Comparison of ENCODE assay signal across 1 cellular context in the genomic region with DNA sequence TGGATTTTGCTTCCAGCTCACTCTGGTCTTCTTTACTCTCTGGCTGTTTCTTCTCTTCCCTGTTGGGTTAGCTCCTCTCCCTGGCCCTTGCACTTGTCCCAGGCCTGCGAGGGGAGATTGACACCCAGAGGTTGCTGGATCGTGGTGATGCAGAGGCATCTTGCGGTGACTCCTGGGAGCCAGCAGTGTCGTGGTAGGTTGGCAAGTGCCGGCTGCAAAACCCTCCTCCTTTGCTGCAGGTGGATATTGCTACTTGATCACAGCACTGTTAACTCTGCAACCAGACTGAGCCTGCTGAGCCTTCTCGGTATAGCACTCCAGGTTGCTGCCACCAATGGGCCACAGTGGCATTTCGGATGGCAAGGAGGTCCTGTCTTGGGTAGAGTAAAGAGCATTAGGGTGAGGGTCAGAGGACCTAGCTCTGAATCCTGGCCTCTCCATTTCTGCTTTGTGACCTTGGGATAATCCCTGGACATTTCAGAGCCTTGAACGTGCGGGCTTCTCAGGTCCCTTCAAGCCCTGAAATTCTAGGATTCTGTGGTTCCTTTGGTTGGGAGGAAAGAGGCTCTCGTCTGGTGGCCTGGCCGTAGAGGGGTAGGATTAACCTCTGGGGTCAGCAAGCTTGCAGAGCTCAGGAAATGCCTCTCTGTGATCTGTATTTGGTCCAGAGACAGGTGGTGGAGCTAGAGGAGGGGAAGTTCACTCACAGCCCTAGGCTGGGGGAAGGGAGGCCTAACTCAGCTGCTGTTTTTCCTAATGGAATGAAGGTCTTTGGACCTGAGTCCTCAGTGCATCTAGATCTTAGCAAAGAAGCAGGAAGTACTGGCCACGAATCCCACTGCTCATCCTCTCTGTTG.
TF ChIP-seq lines count a peak whose summit lies in the region.

No MANE protein-coding gene starts in this region.

TF ChIP-seq in HepG2, 621 proteins besides CTCF, POLR2A, EP300 and RAD21 (continued from another document and continues in another):
- TF ChIP-seq, protein P1, sequence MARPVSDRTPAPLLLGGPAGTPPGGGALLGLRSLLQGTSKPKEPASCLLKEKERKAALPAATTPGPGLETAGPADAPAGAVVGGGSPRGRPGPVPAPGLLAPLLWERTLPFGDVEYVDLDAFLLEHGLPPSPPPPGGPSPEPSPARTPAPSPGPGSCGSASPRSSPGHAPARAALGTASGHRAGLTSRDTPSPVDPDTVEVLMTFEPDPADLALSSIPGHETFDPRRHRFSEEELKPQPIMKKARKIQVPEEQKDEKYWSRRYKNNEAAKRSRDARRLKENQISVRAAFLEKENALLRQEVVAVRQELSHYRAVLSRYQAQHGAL (CRISPR knock-in tag; IDR thresholded peaks at IDR 0.05; ENCODE audit: not compliant biosample characterization) = no peak
- TF ChIP-seq FOXO1 (CRISPR knock-in tag; IDR thresholded peaks at IDR 0.05) (peak; percentile 87), SIN3A (IDR thresholded peaks at IDR 0.05; ENCODE audit: borderline replicate concordance, low read depth, low read length) (no peak), ZNF790 (CRISPR knock-in tag; IDR thresholded peaks at IDR 0.05; ENCODE audit: borderline replicate concordance) (no peak), MIER2 (CRISPR knock-in tag; IDR thresholded peaks at IDR 0.05) (peak; percentile 72; the same call in 1 of the 2 replicates), PPARG (CRISPR knock-in tag; conservative IDR thresholded peaks at IDR 0.05) (peak; percentile 77; the same call in 1 of the 2 replicates), JUND (CRISPR knock-in tag; IDR thresholded peaks at IDR 0.05) (no peak), ZNF7 (CRISPR knock-in tag; IDR thresholded peaks at IDR 0.05) (no peak), ZFYVE20 (CRISPR knock-in tag; IDR thresholded peaks at IDR 0.05; ENCODE audit: borderline replicate concordance, low read depth) (no peak), HDAC1 (CRISPR knock-in tag; IDR thresholded peaks at IDR 0.05) (peak; percentile 65), NR2F6 (IDR thresholded peaks at IDR 0.05) (peak; percentile 86), NR2F6 (CRISPR knock-in tag; IDR thresholded peaks at IDR 0.05) (peak; percentile 90), MED1 (CRISPR knock-in tag; IDR thresholded peaks at IDR 0.05) (peak; percentile 91), KDM1A (CRISPR knock-in tag; IDR thresholded peaks at IDR 0.05) (peak; percentile 50; the same call in 1 of the 2 replicates), NFKB2 (CRISPR knock-in tag; IDR thresholded peaks at IDR 0.05; ENCODE audit: borderline replicate concordance) (no peak), FLYWCH1 (CRISPR knock-in tag; IDR thresholded peaks at IDR 0.05) (no peak), ISX (CRISPR knock-in tag; conservative IDR thresholded peaks at IDR 0.05) (no peak), SETDB1 (CRISPR knock-in tag; IDR thresholded peaks at IDR 0.05; ENCODE audit: borderline replicate concordance) (no peak), MYC (CRISPR knock-in tag; IDR thresholded peaks at IDR 0.05; ENCODE audit: borderline replicate concordance) (0 out of 2 replicates have a peak, but pooled peaks have one; percentile 36), ZNF562 (CRISPR knock-in tag; IDR thresholded peaks at IDR 0.05; ENCODE audit: borderline replicate concordance) (no peak), HHEX (CRISPR knock-in tag; IDR thresholded peaks at IDR 0.05) (0 out of 2 replicates have a peak, but pooled peaks have one; percentile 47), NFRKB (IDR thresholded peaks at IDR 0.05) (no peak), ZNF124 (CRISPR knock-in tag; IDR thresholded peaks at IDR 0.05) (peak; percentile 69; the same call in 1 of the 2 replicates), MXD4 (CRISPR knock-in tag; IDR thresholded peaks at IDR 0.05) (peak; percentile 30; the same call in 1 of the 2 replicates), ZNF546 (CRISPR knock-in tag; conservative IDR thresholded peaks at IDR 0.05) (no peak), ZBTB8A (CRISPR knock-in tag; IDR thresholded peaks at IDR 0.05; ENCODE audit: borderline replicate concordance, low read depth) (no peak), HOXD1 (CRISPR knock-in tag; IDR thresholded peaks at IDR 0.05) (0 out of 2 replicates have a peak, but pooled peaks have one; percentile 44), ZBTB3 (CRISPR knock-in tag; IDR thresholded peaks at IDR 0.05; ENCODE audit: borderline replicate concordance, low read depth) (no peak), CENPX (CRISPR knock-in tag; IDR thresholded peaks at IDR 0.05) (no peak), KLF13 (CRISPR knock-in tag; IDR thresholded peaks at IDR 0.05) (no peak), KLF16 (CRISPR knock-in tag; IDR thresholded peaks at IDR 0.05) (no peak), ZMAT3 (CRISPR knock-in tag; conservative IDR thresholded peaks at IDR 0.05) (peak; percentile 68; the same call in 1 of the 2 replicates), REPIN1 (CRISPR knock-in tag; IDR thresholded peaks at IDR 0.05; ENCODE audit: borderline replicate concordance, low read depth) (peak; percentile 57; the same call in 1 of the 2 replicates), POLR2G (IDR thresholded peaks at IDR 0.05; ENCODE audit: low read depth, low read length) (no peak)
- TF ChIP-seq, protein P2, sequence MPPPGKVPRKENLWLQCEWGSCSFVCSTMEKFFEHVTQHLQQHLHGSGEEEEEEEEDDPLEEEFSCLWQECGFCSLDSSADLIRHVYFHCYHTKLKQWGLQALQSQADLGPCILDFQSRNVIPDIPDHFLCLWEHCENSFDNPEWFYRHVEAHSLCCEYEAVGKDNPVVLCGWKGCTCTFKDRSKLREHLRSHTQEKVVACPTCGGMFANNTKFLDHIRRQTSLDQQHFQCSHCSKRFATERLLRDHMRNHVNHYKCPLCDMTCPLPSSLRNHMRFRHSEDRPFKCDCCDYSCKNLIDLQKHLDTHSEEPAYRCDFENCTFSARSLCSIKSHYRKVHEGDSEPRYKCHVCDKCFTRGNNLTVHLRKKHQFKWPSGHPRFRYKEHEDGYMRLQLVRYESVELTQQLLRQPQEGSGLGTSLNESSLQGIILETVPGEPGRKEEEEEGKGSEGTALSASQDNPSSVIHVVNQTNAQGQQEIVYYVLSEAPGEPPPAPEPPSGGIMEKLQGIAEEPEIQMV (CRISPR knock-in tag; IDR thresholded peaks at IDR 0.05; ENCODE audit: low read depth) = 0 out of 2 replicates have a peak, but pooled peaks have one; percentile 43
- TF ChIP-seq, protein P3, sequence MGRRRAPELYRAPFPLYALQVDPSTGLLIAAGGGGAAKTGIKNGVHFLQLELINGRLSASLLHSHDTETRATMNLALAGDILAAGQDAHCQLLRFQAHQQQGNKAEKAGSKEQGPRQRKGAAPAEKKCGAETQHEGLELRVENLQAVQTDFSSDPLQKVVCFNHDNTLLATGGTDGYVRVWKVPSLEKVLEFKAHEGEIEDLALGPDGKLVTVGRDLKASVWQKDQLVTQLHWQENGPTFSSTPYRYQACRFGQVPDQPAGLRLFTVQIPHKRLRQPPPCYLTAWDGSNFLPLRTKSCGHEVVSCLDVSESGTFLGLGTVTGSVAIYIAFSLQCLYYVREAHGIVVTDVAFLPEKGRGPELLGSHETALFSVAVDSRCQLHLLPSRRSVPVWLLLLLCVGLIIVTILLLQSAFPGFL (CRISPR knock-in tag; IDR thresholded peaks at IDR 0.05) = no peak
- TF ChIP-seq, protein P4, sequence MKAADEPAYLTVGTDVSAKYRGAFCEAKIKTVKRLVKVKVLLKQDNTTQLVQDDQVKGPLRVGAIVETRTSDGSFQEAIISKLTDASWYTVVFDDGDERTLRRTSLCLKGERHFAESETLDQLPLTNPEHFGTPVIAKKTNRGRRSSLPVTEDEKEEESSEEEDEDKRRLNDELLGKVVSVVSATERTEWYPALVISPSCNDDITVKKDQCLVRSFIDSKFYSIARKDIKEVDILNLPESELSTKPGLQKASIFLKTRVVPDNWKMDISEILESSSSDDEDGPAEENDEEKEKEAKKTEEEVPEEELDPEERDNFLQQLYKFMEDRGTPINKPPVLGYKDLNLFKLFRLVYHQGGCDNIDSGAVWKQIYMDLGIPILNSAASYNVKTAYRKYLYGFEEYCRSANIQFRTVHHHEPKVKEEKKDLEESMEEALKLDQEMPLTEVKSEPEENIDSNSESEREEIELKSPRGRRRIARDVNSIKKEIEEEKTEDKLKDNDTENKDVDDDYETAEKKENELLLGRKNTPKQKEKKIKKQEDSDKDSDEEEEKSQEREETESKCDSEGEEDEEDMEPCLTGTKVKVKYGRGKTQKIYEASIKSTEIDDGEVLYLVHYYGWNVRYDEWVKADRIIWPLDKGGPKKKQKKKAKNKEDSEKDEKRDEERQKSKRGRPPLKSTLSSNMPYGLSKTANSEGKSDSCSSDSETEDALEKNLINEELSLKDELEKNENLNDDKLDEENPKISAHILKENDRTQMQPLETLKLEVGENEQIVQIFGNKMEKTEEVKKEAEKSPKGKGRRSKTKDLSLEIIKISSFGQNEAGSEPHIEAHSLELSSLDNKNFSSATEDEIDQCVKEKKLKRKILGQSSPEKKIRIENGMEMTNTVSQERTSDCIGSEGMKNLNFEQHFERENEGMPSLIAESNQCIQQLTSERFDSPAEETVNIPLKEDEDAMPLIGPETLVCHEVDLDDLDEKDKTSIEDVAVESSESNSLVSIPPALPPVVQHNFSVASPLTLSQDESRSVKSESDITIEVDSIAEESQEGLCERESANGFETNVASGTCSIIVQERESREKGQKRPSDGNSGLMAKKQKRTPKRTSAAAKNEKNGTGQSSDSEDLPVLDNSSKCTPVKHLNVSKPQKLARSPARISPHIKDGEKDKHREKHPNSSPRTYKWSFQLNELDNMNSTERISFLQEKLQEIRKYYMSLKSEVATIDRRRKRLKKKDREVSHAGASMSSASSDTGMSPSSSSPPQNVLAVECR (CRISPR knock-in tag; IDR thresholded peaks at IDR 0.05; ENCODE audit: borderline replicate concordance) = peak; percentile 58; the same call in 1 of the 2 replicates
- TF ChIP-seq, protein P5, sequence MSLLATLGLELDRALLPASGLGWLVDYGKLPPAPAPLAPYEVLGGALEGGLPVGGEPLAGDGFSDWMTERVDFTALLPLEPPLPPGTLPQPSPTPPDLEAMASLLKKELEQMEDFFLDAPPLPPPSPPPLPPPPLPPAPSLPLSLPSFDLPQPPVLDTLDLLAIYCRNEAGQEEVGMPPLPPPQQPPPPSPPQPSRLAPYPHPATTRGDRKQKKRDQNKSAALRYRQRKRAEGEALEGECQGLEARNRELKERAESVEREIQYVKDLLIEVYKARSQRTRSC (CRISPR knock-in tag; IDR thresholded peaks at IDR 0.05; ENCODE audit: low read depth) = no peak
- TF ChIP-seq, protein P6, sequence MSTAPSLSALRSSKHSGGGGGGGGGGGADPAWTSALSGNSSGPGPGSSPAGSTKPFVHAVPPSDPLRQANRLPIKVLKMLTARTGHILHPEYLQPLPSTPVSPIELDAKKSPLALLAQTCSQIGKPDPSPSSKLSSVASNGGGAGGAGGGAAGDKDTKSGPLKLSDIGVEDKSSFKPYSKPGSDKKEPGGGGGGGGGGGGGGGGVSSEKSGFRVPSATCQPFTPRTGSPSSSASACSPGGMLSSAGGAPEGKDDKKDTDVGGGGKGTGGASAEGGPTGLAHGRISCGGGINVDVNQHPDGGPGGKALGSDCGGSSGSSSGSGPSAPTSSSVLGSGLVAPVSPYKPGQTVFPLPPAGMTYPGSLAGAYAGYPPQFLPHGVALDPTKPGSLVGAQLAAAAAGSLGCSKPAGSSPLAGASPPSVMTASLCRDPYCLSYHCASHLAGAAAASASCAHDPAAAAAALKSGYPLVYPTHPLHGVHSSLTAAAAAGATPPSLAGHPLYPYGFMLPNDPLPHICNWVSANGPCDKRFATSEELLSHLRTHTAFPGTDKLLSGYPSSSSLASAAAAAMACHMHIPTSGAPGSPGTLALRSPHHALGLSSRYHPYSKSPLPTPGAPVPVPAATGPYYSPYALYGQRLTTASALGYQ (CRISPR knock-in tag; IDR thresholded peaks at IDR 0.05) = no peak
- TF ChIP-seq, protein P7, sequence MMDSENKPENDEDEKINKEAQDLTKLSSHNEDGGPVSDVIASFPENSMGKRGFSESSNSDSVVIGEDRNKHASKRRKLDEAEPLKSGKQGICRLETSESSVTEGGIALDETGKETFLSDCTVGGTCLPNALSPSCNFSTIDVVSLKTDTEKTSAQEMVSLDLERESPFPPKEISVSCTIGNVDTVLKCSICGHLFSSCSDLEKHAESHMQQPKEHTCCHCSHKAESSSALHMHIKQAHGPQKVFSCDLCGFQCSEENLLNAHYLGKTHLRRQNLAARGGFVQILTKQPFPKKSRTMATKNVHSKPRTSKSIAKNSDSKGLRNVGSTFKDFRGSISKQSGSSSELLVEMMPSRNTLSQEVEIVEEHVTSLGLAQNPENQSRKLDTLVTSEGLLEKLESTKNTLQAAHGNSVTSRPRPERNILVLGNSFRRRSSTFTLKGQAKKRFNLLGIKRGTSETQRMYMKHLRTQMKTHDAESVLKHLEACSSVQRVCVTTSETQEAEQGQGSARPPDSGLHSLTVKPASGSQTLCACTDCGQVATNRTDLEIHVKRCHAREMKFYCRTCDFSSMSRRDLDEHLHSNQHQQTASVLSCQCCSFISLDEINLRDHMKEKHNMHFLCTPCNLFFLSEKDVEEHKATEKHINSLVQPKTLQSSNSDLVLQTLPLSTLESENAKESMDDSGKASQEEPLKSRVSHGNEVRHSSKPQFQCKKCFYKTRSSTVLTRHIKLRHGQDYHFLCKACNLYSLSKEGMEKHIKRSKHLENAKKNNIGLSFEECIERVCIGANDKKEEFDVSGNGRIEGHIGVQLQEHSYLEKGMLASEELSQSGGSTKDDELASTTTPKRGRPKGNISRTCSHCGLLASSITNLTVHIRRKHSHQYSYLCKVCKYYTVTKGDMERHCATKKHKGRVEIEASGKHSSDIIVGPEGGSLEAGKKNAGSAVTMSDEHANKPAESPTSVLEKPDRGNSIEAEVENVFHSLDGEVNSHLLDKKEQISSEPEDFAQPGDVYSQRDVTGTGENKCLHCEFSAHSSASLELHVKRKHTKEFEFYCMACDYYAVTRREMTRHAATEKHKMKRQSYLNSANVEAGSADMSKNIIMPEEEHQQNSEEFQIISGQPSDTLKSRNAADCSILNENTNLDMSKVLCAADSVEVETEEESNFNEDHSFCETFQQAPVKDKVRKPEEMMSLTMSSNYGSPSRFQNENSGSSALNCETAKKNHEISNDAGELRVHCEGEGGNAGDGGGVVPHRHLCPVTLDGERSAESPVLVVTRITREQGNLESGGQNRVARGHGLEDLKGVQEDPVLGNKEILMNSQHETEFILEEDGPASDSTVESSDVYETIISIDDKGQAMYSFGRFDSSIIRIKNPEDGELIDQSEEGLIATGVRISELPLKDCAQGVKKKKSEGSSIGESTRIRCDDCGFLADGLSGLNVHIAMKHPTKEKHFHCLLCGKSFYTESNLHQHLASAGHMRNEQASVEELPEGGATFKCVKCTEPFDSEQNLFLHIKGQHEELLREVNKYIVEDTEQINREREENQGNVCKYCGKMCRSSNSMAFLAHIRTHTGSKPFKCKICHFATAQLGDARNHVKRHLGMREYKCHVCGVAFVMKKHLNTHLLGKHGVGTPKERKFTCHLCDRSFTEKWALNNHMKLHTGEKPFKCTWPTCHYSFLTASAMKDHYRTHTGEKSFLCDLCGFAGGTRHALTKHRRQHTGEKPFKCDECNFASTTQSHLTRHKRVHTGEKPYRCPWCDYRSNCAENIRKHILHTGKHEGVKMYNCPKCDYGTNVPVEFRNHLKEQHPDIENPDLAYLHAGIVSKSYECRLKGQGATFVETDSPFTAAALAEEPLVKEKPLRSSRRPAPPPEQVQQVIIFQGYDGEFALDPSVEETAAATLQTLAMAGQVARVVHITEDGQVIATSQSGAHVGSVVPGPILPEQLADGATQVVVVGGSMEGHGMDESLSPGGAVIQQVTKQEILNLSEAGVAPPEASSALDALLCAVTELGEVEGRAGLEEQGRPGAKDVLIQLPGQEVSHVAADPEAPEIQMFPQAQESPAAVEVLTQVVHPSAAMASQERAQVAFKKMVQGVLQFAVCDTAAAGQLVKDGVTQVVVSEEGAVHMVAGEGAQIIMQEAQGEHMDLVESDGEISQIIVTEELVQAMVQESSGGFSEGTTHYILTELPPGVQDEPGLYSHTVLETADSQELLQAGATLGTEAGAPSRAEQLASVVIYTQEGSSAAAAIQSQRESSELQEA (CRISPR knock-in tag; IDR thresholded peaks at IDR 0.05; ENCODE audit: not compliant biosample characterization) = no peak
